Comparison of ENCODE assay signal across 10 cellular contexts in the genomic region with DNA sequence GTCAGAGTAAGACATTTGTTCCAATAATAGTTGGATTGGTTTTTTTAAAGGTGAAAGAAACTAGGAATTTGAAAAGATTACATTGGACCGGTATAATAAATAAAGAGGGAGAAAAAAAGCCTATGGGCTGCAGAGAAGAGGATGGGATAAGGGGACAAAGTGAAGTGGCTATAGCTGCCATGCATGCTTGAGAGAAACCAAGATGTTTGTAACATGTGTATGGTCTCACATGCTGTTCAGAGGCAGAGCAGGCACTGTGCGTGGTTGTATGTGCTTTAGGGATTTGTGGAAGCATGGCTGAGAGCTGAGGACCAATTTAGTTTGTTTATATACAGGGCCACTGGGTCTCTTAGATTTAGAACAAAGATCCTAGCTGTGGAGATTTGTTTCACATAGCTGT. TPM values are rescaled to one million over a fixed set of nuclear protein-coding genes. Genes with fewer than 3 reads are reported as not detected.
DNase-seq lines count a peak whose midpoint lies in the region; ATAC-seq and TF ChIP-seq lines count a peak whose summit lies in the region.
"Had no signal": no experiment of that assay in that cellular context is flagged by ENCODE, and none has a peak within 500 bp of the region (broad histone marks: within the 10 kb centered on the region; RNA-seq: fewer than 3 reads in every experiment).

No MANE protein-coding gene starts in this region.

- H3K36me3 Mint-ChIP-seq in T-helper 2 cell treated with Interferon-gamma antibody and Interleukin-4, amounts not matched to agents 5 μg/mL and 100 μg/mL, for 36 hours (ENCODE audit: low read depth): peaks cover 44% of the 10 kb centered on the region

- intact Hi-C loops in left colon (cut with DNase I, micrococcal nuclease): no loop called here

- H3K27ac ChIP-seq in foreskin keratinocyte: no peak overlapping the region

- peaks cover 53% of the 10 kb centered on the region for H3K4me1 Mint-ChIP-seq in T-helper 2 cell treated with Interferon-gamma antibody and Interleukin-4, amounts not matched to agents 5 μg/mL and 100 μg/mL, for 36 hours (ENCODE audit: low read depth)

- peaks cover 9% of the 10 kb centered on the region for H3K4me1 ChIP-seq in foreskin keratinocyte

- H3K9me3 Mint-ChIP-seq in T-helper 2 cell treated with Interferon-gamma antibody and Interleukin-4, amounts not matched to agents 5 μg/mL and 100 μg/mL, for 36 hours: no peaks in the 10 kb centered on the region

- DNase-seq in EL (peak; percentile 16), foreskin keratinocyte (no peak), retina (peak; percentile 36), NOMO-1 treated with DMSO at 0.1 percent for 48 hours (lab: John Stamatoyannopoulos, UW; ENCODE audit: unreplicated experiment) (no peak), left colon (no peak)
- no peak for DNase-seq in T-helper 2 cell treated with Interferon-gamma antibody and Interleukin-4, amounts not matched to agents 5 μg/mL and 100 μg/mL, for 36 hours (ENCODE audit: low spot score)
- DNase-seq: NCI-H748 treated with DMSO at 0.1 percent for 48 hours, upper lobe of left lung had no signal

- no peak for TF ChIP-seq CTCF in foreskin keratinocyte (conservative IDR thresholded peaks at IDR 0.05)

- no peak overlapping the region for H3K4me3 Mint-ChIP-seq in T-helper 2 cell treated with Interferon-gamma antibody and Interleukin-4, amounts not matched to agents 5 μg/mL and 100 μg/mL, for 36 hours

- peak; percentile 38 for ATAC-seq in foreskin keratinocyte
- ATAC-seq in left colon: no peak
- ATAC-seq in HG02588 (IDR thresholded peaks at IDR 0.05; ENCODE audit: unreplicated experiment): no peak

- H3K27ac Mint-ChIP-seq in T-helper 2 cell treated with Interferon-gamma antibody and Interleukin-4, amounts not matched to agents 5 μg/mL and 100 μg/mL, for 36 hours: no peak overlapping the region

- H3K27me3 Mint-ChIP-seq in T-helper 2 cell treated with Interferon-gamma antibody and Interleukin-4, amounts not matched to agents 5 μg/mL and 100 μg/mL, for 36 hours (ENCODE audit: low read depth): no peaks in the 10 kb centered on the region

- no peaks in the 10 kb centered on the region for H3K27me3 ChIP-seq in foreskin keratinocyte
- H3K27me3 ChIP-seq: upper lobe of left lung had no signal

TF ChIP-seq in PFSK-1, 5 proteins besides CTCF, POLR2A, EP300 and RAD21:
- TF ChIP-seq TAF1 (IDR thresholded peaks at IDR 0.05; ENCODE audit: borderline replicate concordance, insufficient read depth, low read length): no peak
- TF ChIP-seq SIN3A (IDR thresholded peaks at IDR 0.05; ENCODE audit: borderline replicate concordance, insufficient read depth, low read length): peak; percentile 78; the same call in 1 of the 2 replicates

RNA-seq across cellular contexts. Expression of a gene that starts 32.7 kb away (rescaled TPM):
- polyA plus RNA-seq in PFSK-1 (2012; ENCODE audit: insufficient read length, low read depth): 1.4 TPM
- total RNA-seq in foreskin keratinocyte (28.9 and 30.7 TPM in 2 replicates), left colon (10 to 100 TPM; 32.2 to 34.4 TPM)
- polyA plus RNA-seq in foreskin keratinocyte: 2.9 and 3.1 TPM in 2 replicates

Comparison
In these comparisons a context has a peak if more than half of its experiments do, and no peak if none do; other contexts are left out.
1. DNase-seq: peak in EL (single experiment) and retina (single experiment); none in foreskin keratinocyte (0 of 2), NOMO-1 treated with DMSO at 0.1 percent for 48 hours (single experiment), T-helper 2 cell treated with Interferon-gamma antibody and Interleukin-4, amounts not matched to agents 5 μg/mL and 100 μg/mL, for 36 hours (single experiment) and left colon (0 of 2).